8 cellular contexts compared by ENCODE assay signal in genomic region chr14:68685419-68686211, GRCh38.
A peak's percentile ranks its signal among the peaks of the same experiment; 100 is the strongest.
DNase-seq lines count a peak whose midpoint lies in the region; ATAC-seq and FAIRE-seq lines count a peak whose summit lies in the region.

No MANE protein-coding gene starts in this region.

- ATAC-seq in GM18502 (IDR thresholded peaks at IDR 0.05; ENCODE audit: poor library complexity, unreplicated experiment) (peak; percentile 78), HG02678 (IDR thresholded peaks at IDR 0.05; ENCODE audit: unreplicated experiment) (peak; percentile 74)

- DNase-seq in NCI-H510A treated with DMSO at 0.1 percent for 48 hours (lab: John Stamatoyannopoulos, UW), result peak; percentile 74
- DNase-seq in activated T-cell treated with anti-CD3 and anti-CD28 coated beads, Interleukin-2, amount 50 U/mL, for 1 hour, result peak; percentile 78
- DNase-seq in stimulated activated CD4-positive, alpha-beta T cell treated with anti-CD3 and anti-CD28 coated beads, TNF-alpha, amount 100 ng/mL, for 24 hours (ENCODE audit: low read depth in 3 of 3), result peak; percentile 49 to 74 (median 51)
- no peak for DNase-seq in NCI-H187 treated with DMSO at 0.1 percent for 48 hours (lab: John Stamatoyannopoulos, UW)
- DNase-seq in foreskin melanocyte, result no peak

- peak; percentile 90 for FAIRE-seq in islet of Langerhans (lab: Jason Lieb, UNC)

Comparison
In these comparisons a context has a peak if more than half of its experiments do, and no peak if none do; other contexts are left out.
1. DNase-seq: peak in NCI-H510A treated with DMSO at 0.1 percent for 48 hours (single experiment), activated T-cell treated with anti-CD3 and anti-CD28 coated beads, Interleukin-2, amount 50 U/mL, for 1 hour (single experiment) and stimulated activated CD4-positive, alpha-beta T cell treated with anti-CD3 and anti-CD28 coated beads, TNF-alpha, amount 100 ng/mL, for 24 hours (3 of 3); none in NCI-H187 treated with DMSO at 0.1 percent for 48 hours (single experiment) and foreskin melanocyte (single experiment).